ENCODE assay signal across 26 cellular contexts in the genomic region with DNA sequence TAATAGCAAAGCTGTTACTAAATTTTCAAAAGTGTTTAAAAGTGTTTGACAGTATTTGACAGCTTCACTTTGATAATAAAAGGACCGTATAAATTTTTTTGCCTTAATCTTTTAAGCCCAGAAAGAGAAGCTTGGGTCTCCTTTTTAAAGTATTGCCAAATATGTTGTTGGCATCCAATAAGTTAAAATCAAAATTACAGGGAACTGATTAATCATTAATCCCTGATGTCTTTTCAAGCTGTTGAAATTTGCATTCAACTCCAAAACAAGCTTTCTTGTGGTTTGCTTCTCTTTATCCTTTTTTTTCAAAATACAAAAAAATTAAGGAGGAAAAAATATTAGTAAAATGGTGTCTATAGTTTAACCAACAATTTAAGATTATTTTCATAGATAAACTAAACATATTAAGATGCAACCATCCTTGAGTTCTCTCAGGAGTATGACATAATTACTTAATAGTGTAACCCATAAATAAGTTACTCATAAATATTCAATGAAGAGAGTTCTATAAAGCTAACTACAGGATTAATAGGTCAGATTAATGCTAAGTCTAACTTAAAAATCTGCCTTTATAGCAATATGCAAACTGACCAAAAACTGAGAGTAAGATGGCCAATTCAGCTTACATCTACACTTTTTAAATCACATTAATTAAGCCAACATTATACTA. TPM values are rescaled to one million over a fixed set of nuclear protein-coding genes. Genes with fewer than 3 reads are reported as not detected.
"Had no signal": no experiment of that assay in that cellular context is flagged by ENCODE, and none has a peak within 500 bp of the region (broad histone marks: within the 10 kb centered on the region; RNA-seq: fewer than 3 reads in every experiment).

No MANE protein-coding gene starts in this region.

- H3K27ac Mint-ChIP-seq: dendritic cell treated with granulocyte-macrophage colony-stimulating factor and Interleukin-4, amounts not matched to agents 40 ng/mL and 50 ng/mL, for 4 days; effector memory CD8-positive, alpha-beta T cell; nephron; stimulated activated memory B cell treated with anti-CD40 and anti-IgM and Interleukin-4, amounts not matched to agents 10 μg/mL and 1 μg/mL and 100 μg/mL, for 72 hours; stimulated activated naive CD8-positive, alpha-beta T cell treated with anti-CD3 and anti-CD28 coated beads, Interleukin-15, Interleukin-2, amounts not matched to agents 100 ng/mL and 50 ng/mL, for 24 hours had no signal

- H3K4me3 Mint-ChIP-seq: dendritic cell treated with granulocyte-macrophage colony-stimulating factor and Interleukin-4, amounts not matched to agents 40 ng/mL and 50 ng/mL, for 4 days; effector memory CD8-positive, alpha-beta T cell; nephron; stimulated activated memory B cell treated with anti-CD40 and anti-IgM and Interleukin-4, amounts not matched to agents 10 μg/mL and 1 μg/mL and 100 μg/mL, for 72 hours; stimulated activated naive CD8-positive, alpha-beta T cell treated with anti-CD3 and anti-CD28 coated beads, Interleukin-15, Interleukin-2, amounts not matched to agents 100 ng/mL and 50 ng/mL, for 24 hours had no signal

- H3K27ac ChIP-seq: esophagus squamous epithelium, gastroesophageal sphincter, parathyroid adenoma, prostate gland, spleen, testis, tibial nerve, upper lobe of right lung, vagina had no signal

- H3K27me3 ChIP-seq: esophagus squamous epithelium, gastroesophageal sphincter, spleen, testis, tibial nerve, upper lobe of right lung, vagina had no signal

- ATAC-seq: effector memory CD8-positive, alpha-beta T cell; gastroesophageal sphincter; left colon; left ventricle myocardium superior; sciatic nerve; stimulated activated memory B cell treated with anti-CD40 and anti-IgM and Interleukin-4, amounts not matched to agents 10 μg/mL and 1 μg/mL and 100 μg/mL, for 72 hours; upper lobe of right lung had no signal

- H3K4me1 ChIP-seq: esophagus squamous epithelium, gastroesophageal sphincter, parathyroid adenoma, prostate gland, testis, upper lobe of right lung, vagina had no signal

- DNase-seq: effector memory CD8-positive, alpha-beta T cell; esophagus squamous epithelium; foreskin fibroblast; left colon; left ventricle myocardium superior; mesenchymal stem cell; midbrain; occipital lobe; retina; spleen; stimulated activated CD4-positive, alpha-beta T cell treated with anti-CD3 and anti-CD28 coated beads, Interleukin-15, amount 100 ng/mL, for 24 hours; stimulated activated CD4-positive, alpha-beta T cell treated with anti-CD3 and anti-CD28 coated beads, Interleukin-1b, Interleukin-23, amount 100 ng/mL, for 48 hours; stimulated activated CD4-positive, alpha-beta T cell treated with anti-CD3 and anti-CD28 coated beads, Interleukin-4, amount 100 ng/mL, for 24 hours; testis; upper lobe of right lung had no signal

- H3K9me3 ChIP-seq: esophagus squamous epithelium, gastroesophageal sphincter, prostate gland, spleen, testis, tibial nerve, upper lobe of right lung, vagina had no signal

- H3K4me3 ChIP-seq: esophagus squamous epithelium, gastroesophageal sphincter, lung, prostate gland, spleen, testis, tibial nerve, upper lobe of right lung, vagina had no signal

- H3K9me3 Mint-ChIP-seq: effector memory CD8-positive, alpha-beta T cell; nephron; stimulated activated memory B cell treated with anti-CD40 and anti-IgM and Interleukin-4, amounts not matched to agents 10 μg/mL and 1 μg/mL and 100 μg/mL, for 72 hours; stimulated activated naive CD8-positive, alpha-beta T cell treated with anti-CD3 and anti-CD28 coated beads, Interleukin-15, Interleukin-2, amounts not matched to agents 100 ng/mL and 50 ng/mL, for 24 hours had no signal

- H3K36me3 ChIP-seq: prostate gland had no signal

- H3K27me3 Mint-ChIP-seq: dendritic cell treated with granulocyte-macrophage colony-stimulating factor and Interleukin-4, amounts not matched to agents 40 ng/mL and 50 ng/mL, for 4 days; stimulated activated memory B cell treated with anti-CD40 and anti-IgM and Interleukin-4, amounts not matched to agents 10 μg/mL and 1 μg/mL and 100 μg/mL, for 72 hours; stimulated activated naive CD8-positive, alpha-beta T cell treated with anti-CD3 and anti-CD28 coated beads, Interleukin-15, Interleukin-2, amounts not matched to agents 100 ng/mL and 50 ng/mL, for 24 hours had no signal

RNA-seq across cellular contexts. Expression of gene CALHM6, which starts 27.0 kb away (rescaled TPM):
- total RNA-seq: vagina had no signal
